Comparison of ENCODE assay signal across 21 cellular contexts in the genomic region with DNA sequence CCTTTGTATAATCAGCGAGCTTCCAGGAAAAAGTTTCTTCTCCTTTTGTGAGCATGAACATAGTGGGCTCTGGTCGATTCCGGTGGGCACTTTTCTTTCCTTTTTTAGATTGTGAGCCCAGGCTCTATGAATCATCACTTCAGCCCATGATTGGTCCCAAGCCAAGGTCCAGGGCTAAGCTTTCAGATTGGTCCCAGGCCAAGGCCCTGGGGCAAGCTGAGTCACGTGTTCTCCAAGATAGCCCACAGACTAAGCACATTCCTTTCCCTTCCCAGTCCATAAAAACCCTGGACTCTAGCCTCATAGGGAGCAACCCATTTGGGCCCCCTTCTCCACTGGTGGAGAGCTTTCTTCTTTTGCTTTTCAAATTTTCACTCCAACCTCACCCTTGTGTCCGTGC.
A peak's percentile ranks its signal among the peaks of the same experiment; 100 is the strongest.
DNase-seq lines count a peak whose midpoint lies in the region; ATAC-seq and TF ChIP-seq lines count a peak whose summit lies in the region.
"Had no signal": no experiment of that assay in that cellular context is flagged by ENCODE, and none has a peak within 500 bp of the region (broad histone marks: within the 10 kb centered on the region; RNA-seq: fewer than 3 reads in every experiment).

No MANE protein-coding gene starts in this region.

- no peaks in the 10 kb centered on the region for H3K36me3 ChIP-seq in body of pancreas (replicated peaks in 1 of 2; ENCODE audit: insufficient read depth in 1 of 2, low read depth in 2 of 2)
- H3K36me3 ChIP-seq: BE2C; BLaER1 treated with 17β-estradiol and CSF1 and Interleukin-3, amounts not matched to agents 10 nM and 100 nM had no signal

- DNase-seq in ELF-1 (ENCODE audit: low read depth, low spot score) = peak; percentile 4
- peak; percentile 83 for DNase-seq in OCI-M1 (lab: John Stamatoyannopoulos, UW)
- DNase-seq in body of pancreas = peak; percentile 18 to 48 (median 26)
- DNase-seq in nucleus accumbens (lab: John Stamatoyannopoulos, UW) = no peak
- no peak for DNase-seq in occipital lobe (lab: John Stamatoyannopoulos, UW)
- DNase-seq: 8988T; ACHN; AML-193; BE2C; CD4-positive, alpha-beta T cell; CD8-positive, alpha-beta memory T cell; DMS 273 treated with DMSO at 0.1 percent for 48 hours; DMS79; EL; GF-D8; GM23248; H7; HCEC 1CT had no signal

- no peak overlapping the region for H3K4me3 ChIP-seq in body of pancreas
- H3K4me3 ChIP-seq: A549; BLaER1 treated with 17β-estradiol and CSF1 and Interleukin-3, amounts not matched to agents 10 nM and 100 nM; GM23248 had no signal

- no peak overlapping the region for H3K27ac ChIP-seq in body of pancreas
- H3K27ac ChIP-seq: A549; BLaER1 treated with 17β-estradiol and CSF1 and Interleukin-3, amounts not matched to agents 10 nM and 100 nM; GM23248 had no signal

- H3K27me3 ChIP-seq in body of pancreas = no peaks in the 10 kb centered on the region
- H3K27me3 ChIP-seq: BE2C had no signal

- no peak for TF ChIP-seq POLR2A in body of pancreas (IDR thresholded peaks at IDR 0.05)

- no peak for TF ChIP-seq CTCF in body of pancreas (IDR thresholded peaks at IDR 0.05)

- H3K9me3 ChIP-seq in body of pancreas = no peaks in the 10 kb centered on the region
- H3K9me3 ChIP-seq: A549, BE2C had no signal

- WGBS in body of pancreas, 2 donors = 51 to 70% methylated on average over 4 to 5 of the region's 5 CpGs

- intact Hi-C loops in body of pancreas (cut with DNase I) = no loop called here

- no peak for ATAC-seq in body of pancreas
- no peak for ATAC-seq in HG03342 (IDR thresholded peaks at IDR 0.05; ENCODE audit: unreplicated experiment)
- ATAC-seq: A549 had no signal

- H3K4me1 ChIP-seq in body of pancreas = no peaks in the 10 kb centered on the region
- H3K4me1 ChIP-seq: A549; BE2C; BLaER1 treated with 17β-estradiol and CSF1 and Interleukin-3, amounts not matched to agents 10 nM and 100 nM had no signal

Comparison
In these comparisons a context has a peak if more than half of its experiments do, and no peak if none do; other contexts are left out.
1. DNase-seq: peak in ELF-1 (single experiment), OCI-M1 (single experiment) and body of pancreas (4 of 4); none in nucleus accumbens (0 of 56) and occipital lobe (single experiment).